30 cellular contexts compared by ENCODE assay signal in genomic region chr12:108930756-108931155, GRCh38. TPM values are rescaled to one million over a fixed set of nuclear protein-coding genes. Genes with fewer than 3 reads are reported as not detected.
DNase-seq lines count a peak whose midpoint lies in the region; ATAC-seq, FAIRE-seq and TF ChIP-seq lines count a peak whose summit lies in the region.
"Had no signal": no experiment of that assay in that cellular context is flagged by ENCODE, and none has a peak within 500 bp of the region (broad histone marks: within the 10 kb centered on the region; RNA-seq: fewer than 3 reads in every experiment).

No MANE protein-coding gene starts in this region.

- H3K27ac Mint-ChIP-seq in Caco-2 (ENCODE audit: unreplicated experiment), result peak overlapping the region; percentile 55
- H3K27ac Mint-ChIP-seq: CD4-positive, alpha-beta T cell had no signal

- ATAC-seq in left lobe of liver, result no peak
- ATAC-seq: HepG2, K562 had no signal

- H3K4me1 ChIP-seq in Caco-2 (peaks cover 20% of the 10 kb centered on the region), osteoblast (ENCODE audit: insufficient read depth, low read length) (no peaks in the 10 kb centered on the region), sigmoid colon (no peaks in the 10 kb centered on the region)

- intact Hi-C loops in Caco-2 (cut with micrococcal nuclease; ENCODE audit: unreplicated experiment), result no loop called here
- intact Hi-C loops in sigmoid colon (cut with DNase I), result no loop called here

- H2AFZ ChIP-seq in osteoblast (ENCODE audit: low read length), result no peak overlapping the region

- WGBS in sigmoid colon, 2 donors, result 78 to 87% methylated on average over 3 of the region's 3 CpGs

- H3K9me3 ChIP-seq in Caco-2 (no peaks in the 10 kb centered on the region), osteoblast (ENCODE audit: low read depth, low read length) (no peaks in the 10 kb centered on the region), sigmoid colon (no peaks in the 10 kb centered on the region)

- CTCF ChIA-PET in Caco-2 (lab: Charles Lee), result interaction anchor here (1.0 kb wide), 1 partner anchor 20 kb away, joined by 11 read pairs; no protein-coding TSS in a partner anchor

- H3K9me3 Mint-ChIP-seq in Caco-2 (ENCODE audit: unreplicated experiment), result peaks cover 4% of the 10 kb centered on the region
- H3K9me3 Mint-ChIP-seq: CD4-positive, alpha-beta T cell had no signal

- no peak for TF ChIP-seq POLR2A in GM12891 (IDR thresholded peaks at IDR 0.05; ENCODE audit: low read depth, low read length)
- no peak for TF ChIP-seq POLR2A in sigmoid colon (IDR thresholded peaks at IDR 0.05)

- no peaks in the 10 kb centered on the region for H4K20me1 ChIP-seq in osteoblast (ENCODE audit: insufficient read depth, low read length)

- H3K27ac ChIP-seq in osteoblast (ENCODE audit: low read depth, low read length) (no peak overlapping the region), sigmoid colon (no peak overlapping the region)
- H3K27ac ChIP-seq: HL-60 had no signal

- no peak overlapping the region for H3K4me3 Mint-ChIP-seq in Caco-2 (ENCODE audit: unreplicated experiment)
- H3K4me3 Mint-ChIP-seq: CD4-positive, alpha-beta T cell had no signal

- peaks cover 25% of the 10 kb centered on the region for H3K4me1 Mint-ChIP-seq in Caco-2 (ENCODE audit: low read depth, unreplicated experiment)

- H3K27me3 Mint-ChIP-seq in Caco-2 (ENCODE audit: insufficient read depth, unreplicated experiment), result no peaks in the 10 kb centered on the region

- H3K79me2 ChIP-seq in osteoblast (ENCODE audit: insufficient read depth, low read length), result no peaks in the 10 kb centered on the region

- H3K4me3 ChIP-seq in Caco-2 (ENCODE audit: low read depth, low read length) (no peak overlapping the region), osteoblast (ENCODE audit: insufficient read depth, low read length) (no peak overlapping the region), sigmoid colon (no peak overlapping the region)
- H3K4me3 ChIP-seq: K562, MG63 had no signal

- no peak for TF ChIP-seq CTCF in Caco-2 (IDR thresholded peaks at IDR 0.05; ENCODE audit: insufficient read depth in 1 of 2, low read depth in 1 of 2, low read length in 1 of 2, severe bottlenecking in 1 of 2, unreplicated experiment in 1 of 2)
- TF ChIP-seq CTCF in osteoblast (IDR thresholded peaks at IDR 0.05; ENCODE audit: extremely low read depth, low read depth, low read length), result no peak
- no peak for TF ChIP-seq CTCF in sigmoid colon (IDR thresholded peaks at IDR 0.05)

- FAIRE-seq in GM12891 (lab: Jason Lieb, UNC), result peak; percentile 78
- FAIRE-seq: H54, HepG2 had no signal

- H3K36me3 Mint-ChIP-seq in Caco-2 (ENCODE audit: insufficient read depth, unreplicated experiment), result no peaks in the 10 kb centered on the region

- H3K27me3 ChIP-seq in Caco-2 (replicated peaks; ENCODE audit: control insufficient read depth, insufficient read depth, low read length) (no peaks in the 10 kb centered on the region), osteoblast (ENCODE audit: insufficient read depth, low read length) (peaks cover 6% of the 10 kb centered on the region), sigmoid colon (no peaks in the 10 kb centered on the region)
- H3K27me3 ChIP-seq: MG63 had no signal

- TF ChIP-seq EP300 in sigmoid colon (IDR thresholded peaks at IDR 0.05), result no peak

- H3K36me3 ChIP-seq in Caco-2 (ENCODE audit: control insufficient read depth, insufficient read depth, low read length), result no peaks in the 10 kb centered on the region
- no peaks in the 10 kb centered on the region for H3K36me3 ChIP-seq in osteoblast (ENCODE audit: insufficient read depth, low read length)
- no peaks in the 10 kb centered on the region for H3K36me3 ChIP-seq in sigmoid colon
- H3K36me3 ChIP-seq: MG63 had no signal

- H3K4me2 ChIP-seq in osteoblast (ENCODE audit: insufficient read depth, low read length), result no peak overlapping the region

- no TSS peak for BruUV-seq in Caco-2 (replicated peaks; lab: Mats Ljungman, UMichigan)

- peak in 1 of 2 experiments; percentile 46 for DNase-seq in Caco-2
- no peak for DNase-seq in GM12891 (ENCODE audit: insufficient read length, low spot score)
- DNase-seq in cerebellar cortex (ENCODE audit: low spot score), result peak; percentile 85
- peak; percentile 26 for DNase-seq in osteoblast (ENCODE audit: insufficient read length, low spot score, missing footprints)
- no peak for DNase-seq in NCI-H1092 treated with DMSO at 0.1 percent for 48 hours (lab: John Stamatoyannopoulos, UW)
- DNase-seq in sigmoid colon, result no peak
- DNase-seq in left lobe of liver (ENCODE audit: low spot score), result no peak
- DNase-seq: CD4-positive, alpha-beta T cell; COR-L47; DMS 273 treated with DMSO at 0.1 percent for 48 hours; DND-41; GDM1; MG63; NCI-H1048; NCI-H1436; NCI-H187 treated with DMSO at 0.1 percent for 48 hours; NCI-H774; OCI-M1; Right ventricle myocardium superior had no signal

- POLR2A ChIA-PET in Caco-2 (lab: Charles Lee), result interaction anchor here (0.8 to 1.0 kb wide), 2 partner anchors 20 to 74 kb away, joined by 3 read pairs; partner anchors contain the start of gene SSH1

TF ChIP-seq in GM12891, 5 proteins besides CTCF, POLR2A, EP300 and RAD21:
- no peak for TF ChIP-seq POU2F2 (IDR thresholded peaks at IDR 0.05; ENCODE audit: low read depth, low read length)
- no peak for TF ChIP-seq PAX5 (IDR thresholded peaks at IDR 0.05; ENCODE audit: insufficient read depth, low read length, severe bottlenecking)
- TF ChIP-seq TAF1 (IDR thresholded peaks at IDR 0.05; ENCODE audit: low read depth, low read length), result no peak
- no peak for TF ChIP-seq SPI1 (IDR thresholded peaks at IDR 0.05; ENCODE audit: low read depth, low read length)
- no peak for TF ChIP-seq POLR2AphosphoS5 (IDR thresholded peaks at IDR 0.05; ENCODE audit: low read depth, low read length)
TF ChIP-seq in GM12891: peak in this region for 0.

RNA-seq across cellular contexts. Expression of gene DAO, which starts 50.9 kb away (rescaled TPM):
- total RNA-seq in Caco-2 (2022) (not detected in 2 replicates), osteoblast (not detected in 2 replicates), sigmoid colon (not detected), left lobe of liver (65.3 TPM)
- not detected for polyA plus RNA-seq in GM12891 (2012; ENCODE audit: low read depth, missing spikeins)
- polyA plus RNA-seq in sigmoid colon, result 1 to 10 TPM; 1.0 to 9.0 (median 4.2) TPM
- total RNA-seq: A673; CD4-positive, alpha-beta T cell; HT-29; K562; LHCN-M2; NCI-H460; Right ventricle myocardium superior; RPMI7951; SK-MEL-5 had no signal
- polyA plus RNA-seq: BJ, K562 had no signal

Comparison
In these comparisons a context has a peak if more than half of its experiments do, and no peak if none do; other contexts are left out.
1. DNase-seq: peak in cerebellar cortex (single experiment) and osteoblast (single experiment); none in GM12891 (single experiment), NCI-H1092 treated with DMSO at 0.1 percent for 48 hours (single experiment), sigmoid colon (single experiment) and left lobe of liver (single experiment).
2. RNA of gene DAO, which starts 50.9 kb away (total RNA-seq): 65.3 TPM in left lobe of liver (single experiment); not detected in Caco-2, not detected in osteoblast and not detected in sigmoid colon; every median in the first group is over 10 times any median in the second.